ENCODE assay signal across 17 cellular contexts in the genomic region with DNA sequence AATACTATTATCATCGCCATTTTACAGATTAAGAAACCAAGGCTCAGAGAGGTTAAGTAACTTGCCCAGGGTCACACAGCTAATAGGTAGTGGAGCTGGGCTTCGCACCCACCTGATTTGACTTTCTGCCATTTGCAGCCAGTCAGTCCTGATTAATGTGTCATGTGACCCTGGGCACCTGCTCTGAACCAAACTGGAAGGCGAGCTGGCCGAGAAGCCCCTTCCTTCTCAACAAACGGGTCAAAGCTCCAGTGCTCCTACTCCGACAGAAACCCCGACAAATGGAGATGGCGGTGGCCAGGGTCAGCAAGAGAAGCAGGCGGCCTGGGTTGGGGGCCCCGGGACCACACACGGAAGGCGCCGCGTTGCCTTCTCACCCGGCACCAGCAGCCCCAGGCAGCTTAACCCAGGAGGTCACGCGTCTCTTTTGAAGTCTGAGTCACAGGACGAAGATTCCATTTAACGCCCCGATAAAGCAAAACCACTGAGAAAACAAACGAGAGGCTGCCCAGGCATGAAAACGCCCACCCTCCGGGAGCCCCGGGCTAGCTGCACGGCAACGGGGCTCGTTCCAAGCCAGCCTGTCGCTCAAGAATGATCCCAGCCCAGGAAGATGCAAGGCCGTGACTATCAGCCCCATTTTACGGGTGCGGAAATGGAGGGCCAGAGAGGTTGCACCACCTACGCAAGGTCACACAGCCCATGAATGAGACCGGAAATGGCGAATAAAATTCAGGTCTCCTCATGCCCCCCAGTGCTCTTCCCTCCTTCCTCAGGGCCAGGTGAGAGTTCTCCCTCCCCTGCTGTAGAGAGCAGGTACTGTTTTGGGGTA.
A peak's percentile ranks its signal among the peaks of the same experiment; 100 is the strongest.
DNase-seq lines count a peak whose midpoint lies in the region; ATAC-seq and TF ChIP-seq lines count a peak whose summit lies in the region.
"Had no signal": no experiment of that assay in that cellular context is flagged by ENCODE, and none has a peak within 500 bp of the region (broad histone marks: within the 10 kb centered on the region; RNA-seq: fewer than 3 reads in every experiment).

No MANE protein-coding gene starts in this region.

- H3K27me3 Mint-ChIP-seq in progenitor cell of endocrine pancreas, result peaks cover 3% of the 10 kb centered on the region
- H3K27me3 Mint-ChIP-seq: activated naive CD4-positive, alpha-beta T cell treated with anti-CD3 and anti-CD28 coated beads, Interleukin-2, amount 50 U/mL, for 24 hours; T-cell had no signal

- peak overlapping the region; percentile 80 for H3K27ac Mint-ChIP-seq in progenitor cell of endocrine pancreas
- H3K27ac Mint-ChIP-seq: T-cell had no signal

- H3K9me3 Mint-ChIP-seq in progenitor cell of endocrine pancreas (ENCODE audit: low read depth), result no peaks in the 10 kb centered on the region
- H3K9me3 Mint-ChIP-seq: activated naive CD4-positive, alpha-beta T cell treated with anti-CD3 and anti-CD28 coated beads, Interleukin-2, amount 50 U/mL, for 24 hours; central memory CD8-positive, alpha-beta T cell; T-cell had no signal

- no peak overlapping the region for H3K4me3 Mint-ChIP-seq in progenitor cell of endocrine pancreas (ENCODE audit: low read depth)
- H3K4me3 Mint-ChIP-seq: activated naive CD4-positive, alpha-beta T cell treated with anti-CD3 and anti-CD28 coated beads, Interleukin-2, amount 50 U/mL, for 24 hours; CD14-positive monocyte; central memory CD8-positive, alpha-beta T cell; T-cell had no signal

- H3K36me3 Mint-ChIP-seq in progenitor cell of endocrine pancreas (ENCODE audit: insufficient read depth), result no peaks in the 10 kb centered on the region
- H3K36me3 Mint-ChIP-seq: activated naive CD4-positive, alpha-beta T cell treated with anti-CD3 and anti-CD28 coated beads, Interleukin-2, amount 50 U/mL, for 24 hours; T-cell had no signal

- DNase-seq in ELF-1 (ENCODE audit: low read depth, low spot score), result peak; percentile 94
- DNase-seq in T1000 (lab: John Stamatoyannopoulos, UW), result peak; percentile 21
- DNase-seq in progenitor cell of endocrine pancreas (ENCODE audit: low spot score, unreplicated experiment), result no peak
- no peak for DNase-seq in middle frontal gyrus (ENCODE audit: extremely low spot score, low spot score)
- DNase-seq in nucleus accumbens (lab: John Stamatoyannopoulos, UW), result no peak
- DNase-seq: activated T-cell treated with anti-CD3 and anti-CD28 coated beads for 4 hours, lower lobe of right lung, MG63, NCI-H187 treated with DMSO at 0.1 percent for 48 hours, NCI-H510A treated with DMSO at 0.1 percent for 48 hours, T-cell had no signal

- H3K4me1 Mint-ChIP-seq in progenitor cell of endocrine pancreas (ENCODE audit: low read depth), result peaks cover 12% of the 10 kb centered on the region

- ATAC-seq in esophagus mucosa, result peak; percentile 49
- no peak for ATAC-seq in HG03378 (IDR thresholded peaks at IDR 0.05; ENCODE audit: unreplicated experiment)
- ATAC-seq: activated CD4-positive, CD25-positive, alpha-beta regulatory T cell treated with anti-CD3 and anti-CD28 coated beads, Interleukin-2, amount 50 U/mL, for 24 hours; lower lobe of right lung; T-cell had no signal

- no peak for TF ChIP-seq CTCF in progenitor cell of endocrine pancreas (IDR thresholded peaks at IDR 0.05; ENCODE audit: unreplicated experiment)

Comparison
In these comparisons a context has a peak if more than half of its experiments do, and no peak if none do; other contexts are left out.
1. DNase-seq: peak in ELF-1 (single experiment) and T1000 (single experiment); none in progenitor cell of endocrine pancreas (single experiment), middle frontal gyrus (single experiment) and nucleus accumbens (0 of 56).